1 cellular context compared by ENCODE assay signal in the genomic region with DNA sequence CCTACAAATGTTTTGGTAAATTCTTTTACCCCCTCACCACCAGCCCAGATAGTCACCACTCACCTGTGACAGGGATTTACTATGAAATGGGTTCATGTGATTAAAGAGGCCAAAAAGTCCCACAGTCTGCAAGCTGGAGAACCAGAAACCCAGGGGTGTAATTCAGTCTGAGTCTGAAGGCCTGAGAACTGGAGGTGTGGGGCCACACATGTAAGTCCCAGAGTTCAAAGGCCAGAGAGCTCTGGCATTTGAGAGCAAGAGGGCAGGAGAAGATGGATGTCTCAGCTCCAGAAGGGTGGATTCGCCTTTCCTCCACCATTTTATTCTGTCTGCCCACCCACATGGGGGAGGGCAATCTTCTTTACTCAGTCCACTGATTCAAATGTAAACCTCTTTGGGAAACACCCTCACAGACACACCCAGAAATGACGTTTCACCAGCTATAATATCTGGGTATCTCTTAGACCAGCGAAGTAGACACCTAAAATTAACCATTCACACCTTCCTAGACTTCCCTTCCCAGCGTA.
TF ChIP-seq lines count a peak whose summit lies in the region.

No MANE protein-coding gene starts in this region.

TF ChIP-seq in GM23338, 12 proteins besides CTCF, POLR2A, EP300 and RAD21 (continued from another document):
- TF ChIP-seq ZNF462 (CRISPR knock-in tag; IDR thresholded peaks at IDR 0.05) = no peak
- no peak for TF ChIP-seq EZH2phosphoT487 (IDR thresholded peaks at IDR 0.05; ENCODE audit: unreplicated experiment)
- no peak for TF ChIP-seq ZNF114 (CRISPR knock-in tag; IDR thresholded peaks at IDR 0.05)
- TF ChIP-seq STAT1 (IDR thresholded peaks at IDR 0.05; ENCODE audit: unreplicated experiment) = no peak
- TF ChIP-seq ZNF331 (CRISPR knock-in tag; IDR thresholded peaks at IDR 0.05; ENCODE audit: low read depth) = no peak
- no peak for TF ChIP-seq NANOG (IDR thresholded peaks at IDR 0.05; ENCODE audit: borderline replicate concordance)
